Comparison of ENCODE assay signal across 1 cellular context in the genomic region with DNA sequence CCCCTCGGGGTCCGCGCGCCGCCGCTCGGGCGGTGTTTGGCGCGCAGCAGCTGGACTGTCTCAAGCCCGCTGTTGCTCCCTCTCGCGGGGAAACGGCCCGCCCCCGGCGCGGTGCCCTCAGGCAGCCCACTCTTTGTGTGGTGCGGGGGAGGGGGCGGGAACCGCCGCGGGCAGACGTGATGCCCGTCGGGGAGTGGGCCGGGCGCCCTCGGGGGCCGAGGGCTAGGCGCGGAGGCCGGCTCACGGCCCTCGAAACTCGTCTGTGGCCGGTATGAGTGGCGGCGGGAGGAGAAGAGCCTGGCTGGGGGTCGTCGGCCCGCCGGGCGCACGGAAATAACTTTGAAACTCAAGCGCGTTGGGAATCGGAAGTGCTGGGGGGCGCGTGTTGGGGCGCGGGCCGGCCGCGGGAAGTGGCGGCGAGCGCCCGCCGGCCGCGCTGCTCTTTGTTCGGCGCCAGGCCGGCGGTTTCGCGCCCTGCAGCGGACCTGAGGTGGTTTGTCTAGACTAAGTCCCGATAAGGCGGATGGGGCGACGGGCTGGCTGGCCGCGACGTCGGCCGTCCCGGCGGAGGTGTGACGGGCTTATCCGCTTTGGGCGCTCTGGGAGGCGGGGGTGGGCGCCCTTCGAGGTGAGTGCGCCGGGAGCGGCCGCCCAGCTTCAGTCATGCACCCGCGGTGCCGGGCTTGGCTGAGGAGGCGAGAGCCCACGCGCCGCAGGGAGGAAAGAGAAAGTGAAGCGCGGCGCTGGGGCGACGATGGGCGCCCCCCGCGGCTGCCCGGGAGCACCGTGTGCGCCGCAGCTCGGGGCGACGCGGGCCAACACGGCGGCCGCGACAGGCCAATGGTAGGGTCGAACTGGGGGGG.
TF ChIP-seq lines count a peak whose summit lies in the region.

No MANE protein-coding gene starts in this region.

TF ChIP-seq in HepG2, 621 proteins besides CTCF, POLR2A, EP300 and RAD21 (continued from another document):
- TF ChIP-seq, protein P1, sequence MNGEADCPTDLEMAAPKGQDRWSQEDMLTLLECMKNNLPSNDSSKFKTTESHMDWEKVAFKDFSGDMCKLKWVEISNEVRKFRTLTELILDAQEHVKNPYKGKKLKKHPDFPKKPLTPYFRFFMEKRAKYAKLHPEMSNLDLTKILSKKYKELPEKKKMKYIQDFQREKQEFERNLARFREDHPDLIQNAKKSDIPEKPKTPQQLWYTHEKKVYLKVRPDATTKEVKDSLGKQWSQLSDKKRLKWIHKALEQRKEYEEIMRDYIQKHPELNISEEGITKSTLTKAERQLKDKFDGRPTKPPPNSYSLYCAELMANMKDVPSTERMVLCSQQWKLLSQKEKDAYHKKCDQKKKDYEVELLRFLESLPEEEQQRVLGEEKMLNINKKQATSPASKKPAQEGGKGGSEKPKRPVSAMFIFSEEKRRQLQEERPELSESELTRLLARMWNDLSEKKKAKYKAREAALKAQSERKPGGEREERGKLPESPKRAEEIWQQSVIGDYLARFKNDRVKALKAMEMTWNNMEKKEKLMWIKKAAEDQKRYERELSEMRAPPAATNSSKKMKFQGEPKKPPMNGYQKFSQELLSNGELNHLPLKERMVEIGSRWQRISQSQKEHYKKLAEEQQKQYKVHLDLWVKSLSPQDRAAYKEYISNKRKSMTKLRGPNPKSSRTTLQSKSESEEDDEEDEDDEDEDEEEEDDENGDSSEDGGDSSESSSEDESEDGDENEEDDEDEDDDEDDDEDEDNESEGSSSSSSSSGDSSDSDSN (CRISPR knock-in tag; IDR thresholded peaks at IDR 0.05), result no peak; the same call in 1 of the 2 replicates
- TF ChIP-seq ZNF749 (CRISPR knock-in tag; IDR thresholded peaks at IDR 0.05; ENCODE audit: borderline replicate concordance) (no peak; the same call in none of the 2 replicates), HDAC6 (IDR thresholded peaks at IDR 0.05; ENCODE audit: low read depth, low read length) (peak; percentile 23; the same call in 1 of the 2 replicates), SMARCC2 (IDR thresholded peaks at IDR 0.05) (no peak), RFX1 (IDR thresholded peaks at IDR 0.05) (no peak), ZNF225 (CRISPR knock-in tag; IDR thresholded peaks at IDR 0.05) (no peak), HMG20A (CRISPR knock-in tag; IDR thresholded peaks at IDR 0.05; ENCODE audit: borderline replicate concordance) (no peak), ZKSCAN5 (CRISPR knock-in tag; IDR thresholded peaks at IDR 0.05) (no peak), SMYD3 (CRISPR knock-in tag; IDR thresholded peaks at IDR 0.05) (no peak), ZNF331 (CRISPR knock-in tag; IDR thresholded peaks at IDR 0.05) (no peak), ZNF761 (CRISPR knock-in tag; conservative IDR thresholded peaks at IDR 0.05) (peak; percentile 50; the same call in 1 of the 2 replicates), ZFP41 (CRISPR knock-in tag; IDR thresholded peaks at IDR 0.05; ENCODE audit: borderline replicate concordance) (0 out of 2 replicates have a peak, but pooled peaks have one; percentile 7), ZNF124 (CRISPR knock-in tag; IDR thresholded peaks at IDR 0.05) (no peak), POLR2AphosphoS2 (IDR thresholded peaks at IDR 0.05; ENCODE audit: low read depth, low read length) (no peak; the same call in 1 of the 2 replicates), ZNF883 (CRISPR knock-in tag; IDR thresholded peaks at IDR 0.05; ENCODE audit: not compliant biosample characterization) (no peak), NFIC (IDR thresholded peaks at IDR 0.05; ENCODE audit: low read length) (no peak), PRPF4 (IDR thresholded peaks at IDR 0.05; ENCODE audit: low read depth, low read length, poor library complexity, severe bottlenecking) (no peak), KDM6A (CRISPR knock-in tag; IDR thresholded peaks at IDR 0.05; ENCODE audit: low read depth) (no peak), GABPB1 (CRISPR knock-in tag; IDR thresholded peaks at IDR 0.05) (no peak; the same call in 1 of the 2 replicates), MTF2 (CRISPR knock-in tag; IDR thresholded peaks at IDR 0.05; ENCODE audit: borderline replicate concordance) (0 out of 2 replicates have a peak, but pooled peaks have one; percentile 82), RFXANK (CRISPR knock-in tag; IDR thresholded peaks at IDR 0.05) (no peak), HNRNPH1 (optimal IDR thresholded peaks at IDR 0.05; ENCODE audit: low read depth, low read length) (no peak), MAFK (conservative IDR thresholded peaks at IDR 0.05 in 1 of 2, IDR thresholded peaks at IDR 0.05 in 1 of 2; ENCODE audit: low read length in 2 of 2) (no peak), FOXM1 (CRISPR knock-in tag; IDR thresholded peaks at IDR 0.05) (no peak), ZC3H4 (CRISPR knock-in tag; IDR thresholded peaks at IDR 0.05; ENCODE audit: borderline replicate concordance) (no peak), ZFP36L2 (CRISPR knock-in tag; IDR thresholded peaks at IDR 0.05) (no peak), ONECUT2 (CRISPR knock-in tag; IDR thresholded peaks at IDR 0.05) (no peak)
- TF ChIP-seq, protein P2, sequence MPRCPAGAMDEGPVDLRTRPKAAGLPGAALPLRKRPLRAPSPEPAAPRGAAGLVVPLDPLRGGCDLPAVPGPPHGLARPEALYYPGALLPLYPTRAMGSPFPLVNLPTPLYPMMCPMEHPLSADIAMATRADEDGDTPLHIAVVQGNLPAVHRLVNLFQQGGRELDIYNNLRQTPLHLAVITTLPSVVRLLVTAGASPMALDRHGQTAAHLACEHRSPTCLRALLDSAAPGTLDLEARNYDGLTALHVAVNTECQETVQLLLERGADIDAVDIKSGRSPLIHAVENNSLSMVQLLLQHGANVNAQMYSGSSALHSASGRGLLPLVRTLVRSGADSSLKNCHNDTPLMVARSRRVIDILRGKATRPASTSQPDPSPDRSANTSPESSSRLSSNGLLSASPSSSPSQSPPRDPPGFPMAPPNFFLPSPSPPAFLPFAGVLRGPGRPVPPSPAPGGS (CRISPR knock-in tag; IDR thresholded peaks at IDR 0.05), result no peak; the same call in none of the 2 replicates
- TF ChIP-seq, protein P3, sequence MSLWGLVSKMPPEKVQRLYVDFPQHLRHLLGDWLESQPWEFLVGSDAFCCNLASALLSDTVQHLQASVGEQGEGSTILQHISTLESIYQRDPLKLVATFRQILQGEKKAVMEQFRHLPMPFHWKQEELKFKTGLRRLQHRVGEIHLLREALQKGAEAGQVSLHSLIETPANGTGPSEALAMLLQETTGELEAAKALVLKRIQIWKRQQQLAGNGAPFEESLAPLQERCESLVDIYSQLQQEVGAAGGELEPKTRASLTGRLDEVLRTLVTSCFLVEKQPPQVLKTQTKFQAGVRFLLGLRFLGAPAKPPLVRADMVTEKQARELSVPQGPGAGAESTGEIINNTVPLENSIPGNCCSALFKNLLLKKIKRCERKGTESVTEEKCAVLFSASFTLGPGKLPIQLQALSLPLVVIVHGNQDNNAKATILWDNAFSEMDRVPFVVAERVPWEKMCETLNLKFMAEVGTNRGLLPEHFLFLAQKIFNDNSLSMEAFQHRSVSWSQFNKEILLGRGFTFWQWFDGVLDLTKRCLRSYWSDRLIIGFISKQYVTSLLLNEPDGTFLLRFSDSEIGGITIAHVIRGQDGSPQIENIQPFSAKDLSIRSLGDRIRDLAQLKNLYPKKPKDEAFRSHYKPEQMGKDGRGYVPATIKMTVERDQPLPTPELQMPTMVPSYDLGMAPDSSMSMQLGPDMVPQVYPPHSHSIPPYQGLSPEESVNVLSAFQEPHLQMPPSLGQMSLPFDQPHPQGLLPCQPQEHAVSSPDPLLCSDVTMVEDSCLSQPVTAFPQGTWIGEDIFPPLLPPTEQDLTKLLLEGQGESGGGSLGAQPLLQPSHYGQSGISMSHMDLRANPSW (CRISPR knock-in tag; IDR thresholded peaks at IDR 0.05; ENCODE audit: borderline replicate concordance), result peak; percentile 12; the same call in 1 of the 2 replicates
- TF ChIP-seq, protein P4, sequence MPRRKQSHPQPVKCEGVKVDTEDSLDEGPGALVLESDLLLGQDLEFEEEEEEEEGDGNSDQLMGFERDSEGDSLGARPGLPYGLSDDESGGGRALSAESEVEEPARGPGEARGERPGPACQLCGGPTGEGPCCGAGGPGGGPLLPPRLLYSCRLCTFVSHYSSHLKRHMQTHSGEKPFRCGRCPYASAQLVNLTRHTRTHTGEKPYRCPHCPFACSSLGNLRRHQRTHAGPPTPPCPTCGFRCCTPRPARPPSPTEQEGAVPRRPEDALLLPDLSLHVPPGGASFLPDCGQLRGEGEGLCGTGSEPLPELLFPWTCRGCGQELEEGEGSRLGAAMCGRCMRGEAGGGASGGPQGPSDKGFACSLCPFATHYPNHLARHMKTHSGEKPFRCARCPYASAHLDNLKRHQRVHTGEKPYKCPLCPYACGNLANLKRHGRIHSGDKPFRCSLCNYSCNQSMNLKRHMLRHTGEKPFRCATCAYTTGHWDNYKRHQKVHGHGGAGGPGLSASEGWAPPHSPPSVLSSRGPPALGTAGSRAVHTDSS (CRISPR knock-in tag; conservative IDR thresholded peaks at IDR 0.05), result no peak
- TF ChIP-seq, protein P5, sequence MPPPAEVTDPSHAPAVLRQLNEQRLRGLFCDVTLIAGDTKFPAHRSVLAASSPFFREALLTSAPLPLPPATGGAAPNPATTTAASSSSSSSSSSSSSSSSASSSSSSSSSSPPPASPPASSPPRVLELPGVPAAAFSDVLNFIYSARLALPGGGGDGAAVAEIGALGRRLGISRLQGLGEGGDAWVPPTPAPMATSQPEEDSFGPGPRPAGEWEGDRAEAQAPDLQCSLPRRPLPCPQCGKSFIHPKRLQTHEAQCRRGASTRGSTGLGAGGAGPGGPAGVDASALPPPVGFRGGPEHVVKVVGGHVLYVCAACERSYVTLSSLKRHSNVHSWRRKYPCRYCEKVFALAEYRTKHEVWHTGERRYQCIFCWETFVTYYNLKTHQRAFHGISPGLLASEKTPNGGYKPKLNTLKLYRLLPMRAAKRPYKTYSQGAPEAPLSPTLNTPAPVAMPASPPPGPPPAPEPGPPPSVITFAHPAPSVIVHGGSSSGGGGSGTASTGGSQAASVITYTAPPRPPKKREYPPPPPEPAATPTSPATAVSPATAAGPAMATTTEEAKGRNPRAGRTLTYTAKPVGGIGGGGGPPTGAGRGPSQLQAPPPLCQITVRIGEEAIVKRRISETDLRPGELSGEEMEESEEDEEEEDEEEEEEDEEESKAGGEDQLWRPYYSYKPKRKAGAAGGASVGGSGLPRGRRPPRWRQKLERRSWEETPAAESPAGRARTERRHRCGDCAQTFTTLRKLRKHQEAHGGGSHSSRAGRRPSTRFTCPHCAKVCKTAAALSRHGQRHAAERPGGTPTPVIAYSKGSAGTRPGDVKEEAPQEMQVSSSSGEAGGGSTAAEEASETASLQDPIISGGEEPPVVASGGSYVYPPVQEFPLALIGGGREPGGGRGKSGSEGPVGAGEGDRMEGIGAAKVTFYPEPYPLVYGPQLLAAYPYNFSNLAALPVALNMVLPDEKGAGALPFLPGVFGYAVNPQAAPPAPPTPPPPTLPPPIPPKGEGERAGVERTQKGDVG (CRISPR knock-in tag; IDR thresholded peaks at IDR 0.05; ENCODE audit: borderline replicate concordance), result no peak
- TF ChIP-seq, protein P6, sequence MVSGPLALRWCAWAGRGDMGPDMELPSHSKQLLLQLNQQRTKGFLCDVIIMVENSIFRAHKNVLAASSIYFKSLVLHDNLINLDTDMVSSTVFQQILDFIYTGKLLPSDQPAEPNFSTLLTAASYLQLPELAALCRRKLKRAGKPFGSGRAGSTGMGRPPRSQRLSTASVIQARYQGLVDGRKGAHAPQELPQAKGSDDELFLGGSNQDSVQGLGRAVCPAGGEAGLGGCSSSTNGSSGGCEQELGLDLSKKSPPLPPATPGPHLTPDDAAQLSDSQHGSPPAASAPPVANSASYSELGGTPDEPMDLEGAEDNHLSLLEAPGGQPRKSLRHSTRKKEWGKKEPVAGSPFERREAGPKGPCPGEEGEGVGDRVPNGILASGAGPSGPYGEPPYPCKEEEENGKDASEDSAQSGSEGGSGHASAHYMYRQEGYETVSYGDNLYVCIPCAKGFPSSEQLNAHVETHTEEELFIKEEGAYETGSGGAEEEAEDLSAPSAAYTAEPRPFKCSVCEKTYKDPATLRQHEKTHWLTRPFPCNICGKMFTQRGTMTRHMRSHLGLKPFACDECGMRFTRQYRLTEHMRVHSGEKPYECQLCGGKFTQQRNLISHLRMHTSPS (CRISPR knock-in tag; IDR thresholded peaks at IDR 0.05; ENCODE audit: low read depth), result no peak; the same call in 1 of the 2 replicates
- TF ChIP-seq, protein P7, sequence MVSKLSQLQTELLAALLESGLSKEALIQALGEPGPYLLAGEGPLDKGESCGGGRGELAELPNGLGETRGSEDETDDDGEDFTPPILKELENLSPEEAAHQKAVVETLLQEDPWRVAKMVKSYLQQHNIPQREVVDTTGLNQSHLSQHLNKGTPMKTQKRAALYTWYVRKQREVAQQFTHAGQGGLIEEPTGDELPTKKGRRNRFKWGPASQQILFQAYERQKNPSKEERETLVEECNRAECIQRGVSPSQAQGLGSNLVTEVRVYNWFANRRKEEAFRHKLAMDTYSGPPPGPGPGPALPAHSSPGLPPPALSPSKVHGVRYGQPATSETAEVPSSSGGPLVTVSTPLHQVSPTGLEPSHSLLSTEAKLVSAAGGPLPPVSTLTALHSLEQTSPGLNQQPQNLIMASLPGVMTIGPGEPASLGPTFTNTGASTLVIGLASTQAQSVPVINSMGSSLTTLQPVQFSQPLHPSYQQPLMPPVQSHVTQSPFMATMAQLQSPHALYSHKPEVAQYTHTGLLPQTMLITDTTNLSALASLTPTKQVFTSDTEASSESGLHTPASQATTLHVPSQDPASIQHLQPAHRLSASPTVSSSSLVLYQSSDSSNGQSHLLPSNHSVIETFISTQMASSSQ (IDR thresholded peaks at IDR 0.05; ENCODE audit: low read depth), result no peak
- TF ChIP-seq, protein P7 (CRISPR knock-in tag; IDR thresholded peaks at IDR 0.05; ENCODE audit: borderline replicate concordance), result no peak
- TF ChIP-seq, protein P8, sequence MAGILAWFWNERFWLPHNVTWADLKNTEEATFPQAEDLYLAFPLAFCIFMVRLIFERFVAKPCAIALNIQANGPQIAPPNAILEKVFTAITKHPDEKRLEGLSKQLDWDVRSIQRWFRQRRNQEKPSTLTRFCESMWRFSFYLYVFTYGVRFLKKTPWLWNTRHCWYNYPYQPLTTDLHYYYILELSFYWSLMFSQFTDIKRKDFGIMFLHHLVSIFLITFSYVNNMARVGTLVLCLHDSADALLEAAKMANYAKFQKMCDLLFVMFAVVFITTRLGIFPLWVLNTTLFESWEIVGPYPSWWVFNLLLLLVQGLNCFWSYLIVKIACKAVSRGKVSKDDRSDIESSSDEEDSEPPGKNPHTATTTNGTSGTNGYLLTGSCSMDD (CRISPR knock-in tag; IDR thresholded peaks at IDR 0.05), result no peak
